12 cellular contexts compared by ENCODE assay signal in genomic region chrX:2829469-2830246, GRCh38. TPM values are rescaled to one million over a fixed set of nuclear protein-coding genes. Genes with fewer than 3 reads are reported as not detected.
DNase-seq lines count a peak whose midpoint lies in the region; ATAC-seq and TF ChIP-seq lines count a peak whose summit lies in the region.
"Had no signal": no experiment of that assay in that cellular context is flagged by ENCODE, and none has a peak within 500 bp of the region (broad histone marks: within the 10 kb centered on the region; RNA-seq: fewer than 3 reads in every experiment).

No MANE protein-coding gene starts in this region.

- DNase-seq in cardiac muscle cell (ENCODE audit: low read depth in 1 of 2, low spot score in 1 of 2) (no peak), Right ventricle myocardium inferior (ENCODE audit: missing footprints) (no peak), upper lobe of right lung (no peak), head of caudate nucleus (no peak), NCI-H345 treated with DMSO at 0.1 percent for 48 hours (lab: John Stamatoyannopoulos, UW; ENCODE audit: unreplicated experiment) (no peak)
- DNase-seq: aorta, spleen had no signal

- H3K4me1 ChIP-seq in cardiac muscle cell (ENCODE audit: low read depth) (no peaks in the 10 kb centered on the region), esophagus (ENCODE audit: control insufficient read depth in 2 of 2, insufficient read depth in 2 of 2, low read length in 1 of 2) (peaks cover 3 to 11% of the 10 kb centered on the region in 2 donors), upper lobe of right lung (no peaks in the 10 kb centered on the region)

- H3K27me3 ChIP-seq in cardiac muscle cell (no peaks in the 10 kb centered on the region), esophagus (ENCODE audit: control insufficient read depth in 1 of 2, insufficient read depth in 2 of 2, low read length in 2 of 2) (no peaks in the 10 kb centered on the region), upper lobe of right lung (no peaks in the 10 kb centered on the region)

- H3K4me1 Mint-ChIP-seq in nephron: peaks cover 19% of the 10 kb centered on the region

- WGBS in esophagus, 2 donors: 20 to 24% methylated on average over 32 to 62 of the region's 62 CpGs

- H3K9me3 ChIP-seq in cardiac muscle cell (ENCODE audit: low read depth) (no peaks in the 10 kb centered on the region), esophagus (ENCODE audit: control insufficient read depth in 2 of 2, insufficient read depth in 1 of 2, low read depth in 1 of 2, low read length in 1 of 2) (no peaks in the 10 kb centered on the region), upper lobe of right lung (no peaks in the 10 kb centered on the region)

- H3K27ac Mint-ChIP-seq in nephron: no peak overlapping the region
- H3K27ac Mint-ChIP-seq: T-helper 1 cell treated with Interleukin-12 subunit alpha and Interleukin-12 subunit beta and Interleukin-4 antibody, amounts not matched to agents 30 μg/mL and 1 μg/mL, for 36 hours had no signal

- no peaks in the 10 kb centered on the region for H3K36me3 ChIP-seq in cardiac muscle cell
- H3K36me3 ChIP-seq in esophagus (ENCODE audit: control insufficient read depth in 2 of 2, insufficient read depth in 2 of 2, low read length in 1 of 2): no peaks in the 10 kb centered on the region
- H3K36me3 ChIP-seq in upper lobe of right lung: no peaks in the 10 kb centered on the region
- H3K36me3 ChIP-seq: spleen had no signal

- peaks cover under 1% of the 10 kb centered on the region for H3K9me3 Mint-ChIP-seq in nephron
- H3K9me3 Mint-ChIP-seq: T-helper 1 cell treated with Interleukin-12 subunit alpha and Interleukin-12 subunit beta and Interleukin-4 antibody, amounts not matched to agents 30 μg/mL and 1 μg/mL, for 36 hours had no signal

- TF ChIP-seq CTCF in cardiac muscle cell (IDR thresholded peaks at IDR 0.05; ENCODE audit: low read depth, low read length) (no peak), nephron (IDR thresholded peaks at IDR 0.05; ENCODE audit: unreplicated experiment in 3 of 3) (no peak), upper lobe of right lung (IDR thresholded peaks at IDR 0.05) (no peak)

- no peak for ATAC-seq in Right ventricle myocardium inferior
- ATAC-seq in upper lobe of right lung: no peak
- ATAC-seq in HG03565 (IDR thresholded peaks at IDR 0.05; ENCODE audit: unreplicated experiment): no peak

- peak overlapping the region; percentile 72 for H3K4me3 ChIP-seq in cardiac muscle cell
- H3K4me3 ChIP-seq in esophagus (ENCODE audit: low read depth in 1 of 2, low read length in 2 of 2): peak overlapping the region; percentile 13 to 36
- peak overlapping the region; percentile 32 for H3K4me3 ChIP-seq in upper lobe of right lung

- intact Hi-C loops in Right ventricle myocardium inferior (cut with DNase I) (no loop called here), upper lobe of right lung (cut with DNase I) (no loop called here), head of caudate nucleus (cut with DNase I) (no loop called here)

- peak overlapping the region; percentile 73 to 75 (median 73) for H3K4me3 Mint-ChIP-seq in nephron
- H3K4me3 Mint-ChIP-seq: T-helper 1 cell treated with Interleukin-12 subunit alpha and Interleukin-12 subunit beta and Interleukin-4 antibody, amounts not matched to agents 30 μg/mL and 1 μg/mL, for 36 hours had no signal

- no peak overlapping the region for H3K27ac ChIP-seq in cardiac muscle cell
- H3K27ac ChIP-seq in esophagus (ENCODE audit: low read depth in 2 of 2, low read length in 1 of 2): no peak overlapping the region
- H3K27ac ChIP-seq in upper lobe of right lung: no peak overlapping the region
- H3K27ac ChIP-seq: HL-60, spleen had no signal

- H3K36me3 Mint-ChIP-seq in nephron (ENCODE audit: low read depth): peaks cover 36% of the 10 kb centered on the region

- peaks cover 6% of the 10 kb centered on the region for H3K27me3 Mint-ChIP-seq in nephron (ENCODE audit: low read depth)

RNA-seq across cellular contexts. Expression of gene GYG2, which starts 0.9 kb away (rescaled TPM):
- total RNA-seq in cardiac muscle cell (54.1 and 58.0 TPM in 2 replicates), Right ventricle myocardium inferior (1.5 TPM), upper lobe of right lung (1.4 TPM)
- polyA plus RNA-seq in cardiac muscle cell (58.4 and 102 TPM in 2 replicates), esophagus (under 1 TPM; 0.16 to 0.42 TPM)

Comparison
In these comparisons a context has a peak if more than half of its experiments do, and no peak if none do; other contexts are left out.
1. RNA of gene GYG2, which starts 0.9 kb away (total RNA-seq): 54.1 to 58.0 TPM in cardiac muscle cell; 1.5 TPM in Right ventricle myocardium inferior (single experiment) and 1.4 TPM in upper lobe of right lung (single experiment); every median in the first group is over 10 times any median in the second.
2. Peak in every context shown above with its lines, with median percentiles within 50 percentile points of each other: H3K4me3 ChIP-seq.